In the genomic region with DNA sequence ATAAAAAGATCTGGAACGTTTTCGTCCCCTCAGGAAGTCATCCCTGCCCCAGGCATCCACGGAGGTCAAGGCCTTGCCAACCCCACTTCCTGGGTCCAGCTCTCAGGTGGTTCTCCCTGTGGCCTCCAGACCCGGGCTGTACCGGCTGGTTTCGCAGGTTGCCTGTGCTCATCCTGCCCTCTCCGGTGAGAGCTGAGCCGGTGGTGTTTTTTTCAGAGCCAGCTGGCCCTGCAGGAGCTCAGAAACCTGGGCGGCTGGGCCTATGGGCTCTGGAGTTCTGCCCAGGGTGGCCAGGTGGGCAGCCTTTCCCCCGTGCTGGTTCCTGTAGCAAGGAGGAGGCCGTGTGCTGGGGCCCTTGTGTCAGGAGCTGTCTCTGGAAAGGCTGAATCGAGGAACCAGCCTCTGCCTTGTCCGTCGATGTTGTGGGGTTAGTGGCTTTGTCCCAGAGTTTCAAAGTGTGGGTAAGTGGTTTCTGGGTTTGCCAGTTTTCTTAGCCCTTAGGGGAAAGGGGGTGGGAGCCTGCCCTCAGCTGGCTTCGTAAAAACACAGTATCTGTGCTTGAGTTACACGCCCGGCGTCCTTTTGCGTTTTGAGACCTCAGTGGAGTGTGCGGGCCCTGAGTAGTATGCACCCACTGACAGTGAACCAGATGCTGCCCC, we compare ENCODE assay signal across 29 cellular contexts. TPM values are rescaled to one million over a fixed set of nuclear protein-coding genes. Genes with fewer than 3 reads are reported as not detected.
"Had no signal": no experiment of that assay in that cellular context is flagged by ENCODE, and none has a peak within 500 bp of the region (broad histone marks: within the 10 kb centered on the region; RNA-seq: fewer than 3 reads in every experiment).

No MANE protein-coding gene starts in this region.

- ATAC-seq: esophagus mucosa; left colon; sciatic nerve; stimulated activated naive B cell treated with anti-CD40 and anti-IgM and Interleukin-4, amounts not matched to agents 10 μg/mL and 1 μg/mL and 100 μg/mL, for 72 hours had no signal

- DNase-seq: effector CD4-positive, alpha-beta T cell; heart left ventricle; hippocampal formation; left colon; mesendoderm; naive B cell; retina; stimulated activated CD4-positive, alpha-beta T cell treated with anti-CD3 and anti-CD28 coated beads, Interleukin-15, amount 100 ng/mL, for 24 hours; stimulated activated CD4-positive, alpha-beta T cell treated with anti-CD3 and anti-CD28 coated beads, Interleukin-1b, Interleukin-23, amount 100 ng/mL, for 48 hours; stimulated activated CD4-positive, alpha-beta T cell treated with anti-CD3 and anti-CD28 coated beads, Interleukin-4, amount 100 ng/mL, for 24 hours; stimulated activated naive B cell treated with anti-CD40 and anti-IgM and Interleukin-4, amounts not matched to agents 10 μg/mL and 1 μg/mL and 100 μg/mL, for 72 hours; stomach; transverse colon had no signal

- H3K4me3 Mint-ChIP-seq: dendritic cell treated with granulocyte-macrophage colony-stimulating factor and Interleukin-4, amounts not matched to agents 40 ng/mL and 50 ng/mL, for 4 days; naive B cell; nephron; stimulated activated naive B cell treated with anti-CD40 and anti-IgM and Interleukin-4, amounts not matched to agents 10 μg/mL and 1 μg/mL and 100 μg/mL, for 72 hours had no signal

- H3K9me3 Mint-ChIP-seq: dendritic cell treated with granulocyte-macrophage colony-stimulating factor and Interleukin-4, amounts not matched to agents 40 ng/mL and 50 ng/mL, for 4 days; naive B cell; nephron had no signal

- H3K27me3 Mint-ChIP-seq: dendritic cell treated with granulocyte-macrophage colony-stimulating factor and Interleukin-4, amounts not matched to agents 40 ng/mL and 50 ng/mL, for 4 days; naive B cell; stimulated activated naive B cell treated with anti-CD40 and anti-IgM and Interleukin-4, amounts not matched to agents 10 μg/mL and 1 μg/mL and 100 μg/mL, for 72 hours had no signal

- H3K27ac Mint-ChIP-seq: dendritic cell treated with granulocyte-macrophage colony-stimulating factor and Interleukin-4, amounts not matched to agents 40 ng/mL and 50 ng/mL, for 4 days; naive B cell; nephron; stimulated activated naive B cell treated with anti-CD40 and anti-IgM and Interleukin-4, amounts not matched to agents 10 μg/mL and 1 μg/mL and 100 μg/mL, for 72 hours had no signal

RNA-seq across cellular contexts. Expression of gene C16orf90, which starts 23.6 kb away (rescaled TPM):
- total RNA-seq: esophagus mucosa, fibroblast of lung, frontal cortex, glomerular endothelial cell, heart left ventricle, kidney epithelial cell, left colon, liver, lung microvascular endothelial cell, omental fat pad, psoas muscle, sciatic nerve, skeletal muscle tissue, spleen, stomach, thoracic aorta, transverse colon, ureter had no signal
